8 cellular contexts compared by ENCODE assay signal in the genomic region with DNA sequence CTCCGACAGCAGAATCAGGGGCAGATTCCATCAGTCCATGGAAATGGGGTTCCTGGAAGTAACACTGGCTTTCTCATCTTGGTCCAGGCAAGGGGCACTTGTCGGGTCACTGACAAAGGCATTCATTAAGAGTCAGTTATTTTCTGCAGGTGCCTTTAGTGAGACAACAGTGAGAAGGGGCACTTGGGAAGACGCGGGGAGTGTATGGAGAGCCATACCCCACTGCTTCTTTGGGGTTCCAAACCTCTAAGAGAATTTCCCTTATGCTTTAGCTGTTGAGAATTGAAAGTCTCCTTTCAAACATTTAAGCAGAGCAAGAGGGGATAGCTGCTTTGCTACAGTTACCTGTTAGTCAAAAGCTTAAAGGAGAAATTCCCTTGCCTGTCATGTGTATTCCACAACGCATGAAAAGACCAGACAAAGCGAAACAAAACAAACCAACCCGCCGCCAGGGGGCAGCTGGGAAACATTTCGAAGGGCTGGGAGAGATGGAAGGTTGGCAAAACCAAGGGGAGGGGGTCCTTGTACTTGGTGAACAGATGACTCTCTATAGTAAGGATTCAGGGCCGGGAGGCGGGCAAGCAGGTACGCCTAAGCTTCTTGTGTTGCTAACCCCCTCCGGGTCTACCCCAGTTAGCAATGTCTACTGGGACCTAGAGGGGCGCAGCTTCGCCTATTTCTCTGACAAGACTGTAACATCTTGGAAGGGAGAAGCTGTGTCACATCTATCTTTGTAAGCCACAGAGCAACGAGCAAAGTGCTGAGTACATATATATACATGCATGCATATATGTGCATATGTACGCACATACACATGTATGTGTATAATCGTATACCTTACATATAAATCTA.
DNase-seq lines count a peak whose midpoint lies in the region; ATAC-seq and TF ChIP-seq lines count a peak whose summit lies in the region.

No MANE protein-coding gene starts in this region.

- POLR2A ChIA-PET in CD8-positive, alpha-beta T cell (lab: Charles Lee) = no interaction called here

- H3K36me3 ChIP-seq in WERI-Rb-1 = no peaks in the 10 kb centered on the region
- no peaks in the 10 kb centered on the region for H3K36me3 ChIP-seq in CD8-positive, alpha-beta T cell (ENCODE audit: insufficient read depth, low read length)

- intact Hi-C loops in CD8-positive, alpha-beta T cell (cut with DNase I, micrococcal nuclease) = no loop called here

- H3K4me1 ChIP-seq in CD8-positive, alpha-beta T cell (ENCODE audit: insufficient read depth, low read length) = no peaks in the 10 kb centered on the region

- peaks cover 0 to 7% of the 10 kb centered on the region in 2 donors for H3K9me3 Mint-ChIP-seq in stimulated activated naive CD8-positive, alpha-beta T cell treated with anti-CD3 and anti-CD28 coated beads, Interleukin-15, amount 100 ng/mL, for 72 hours
- no peaks in the 10 kb centered on the region for H3K9me3 Mint-ChIP-seq in CD8-positive, alpha-beta T cell

- H3K36me3 Mint-ChIP-seq in CD8-positive, alpha-beta T cell = no peaks in the 10 kb centered on the region

- peak; percentile 71 for TF ChIP-seq CTCF in WERI-Rb-1 (IDR thresholded peaks at IDR 0.05; ENCODE audit: low read depth, low read length)
- no peak for TF ChIP-seq CTCF in CD8-positive, alpha-beta T cell (IDR thresholded peaks at IDR 0.05)

- DNase-seq in DMS53 (lab: John Stamatoyannopoulos, UW) (peak; percentile 66), WERI-Rb-1 (peak; percentile 84), iPS-NIHi11 (ENCODE audit: low spot score) (peak; percentile 79), NCI-H2107 treated with DMSO at 0.1 percent for 48 hours (lab: John Stamatoyannopoulos, UW; ENCODE audit: unreplicated experiment) (no peak)
- peak; percentile 4 to 15 for DNase-seq in stimulated activated naive CD8-positive, alpha-beta T cell treated with anti-CD3 and anti-CD28 coated beads, Interleukin-15, amount 100 ng/mL, for 72 hours
- DNase-seq in CD8-positive, alpha-beta T cell = no peak

- no peaks in the 10 kb centered on the region for H3K9me3 ChIP-seq in WERI-Rb-1 (ENCODE audit: severe bottlenecking)
- H3K9me3 ChIP-seq in CD8-positive, alpha-beta T cell (ENCODE audit: low read length) = no peaks in the 10 kb centered on the region

- no peak overlapping the region for H3K27ac ChIP-seq in WERI-Rb-1
- H3K27ac ChIP-seq in CD8-positive, alpha-beta T cell (ENCODE audit: low read depth, low read length) = no peak overlapping the region

- ATAC-seq in HG02885 (IDR thresholded peaks at IDR 0.05; ENCODE audit: poor library complexity, unreplicated experiment) = peak; percentile 40
- no peak for ATAC-seq in stimulated activated naive CD8-positive, alpha-beta T cell treated with anti-CD3 and anti-CD28 coated beads, Interleukin-15, amount 100 ng/mL, for 72 hours
- no peak for ATAC-seq in GM21423 (IDR thresholded peaks at IDR 0.05; ENCODE audit: unreplicated experiment)
- no peak for ATAC-seq in CD8-positive, alpha-beta T cell

- H3K27me3 Mint-ChIP-seq in stimulated activated naive CD8-positive, alpha-beta T cell treated with anti-CD3 and anti-CD28 coated beads, Interleukin-15, amount 100 ng/mL, for 72 hours = no peaks in the 10 kb centered on the region
- no peaks in the 10 kb centered on the region for H3K27me3 Mint-ChIP-seq in CD8-positive, alpha-beta T cell (ENCODE audit: low read depth)

- no peaks in the 10 kb centered on the region for H3K27me3 ChIP-seq in WERI-Rb-1 (ENCODE audit: insufficient read depth, low read depth, severe bottlenecking)
- no peaks in the 10 kb centered on the region for H3K27me3 ChIP-seq in CD8-positive, alpha-beta T cell (ENCODE audit: insufficient read depth, low read length)

- CTCF ChIA-PET in CD8-positive, alpha-beta T cell (lab: Charles Lee) = no interaction called here

- peak overlapping the region in 1 of 2 donors; percentile 49 for H3K27ac Mint-ChIP-seq in stimulated activated naive CD8-positive, alpha-beta T cell treated with anti-CD3 and anti-CD28 coated beads, Interleukin-15, amount 100 ng/mL, for 72 hours
- no peak overlapping the region for H3K27ac Mint-ChIP-seq in CD8-positive, alpha-beta T cell

- no peak overlapping the region for H3K4me3 Mint-ChIP-seq in stimulated activated naive CD8-positive, alpha-beta T cell treated with anti-CD3 and anti-CD28 coated beads, Interleukin-15, amount 100 ng/mL, for 72 hours
- no peak overlapping the region for H3K4me3 Mint-ChIP-seq in CD8-positive, alpha-beta T cell

- peaks cover 4% of the 10 kb centered on the region for H3K4me1 Mint-ChIP-seq in stimulated activated naive CD8-positive, alpha-beta T cell treated with anti-CD3 and anti-CD28 coated beads, Interleukin-15, amount 100 ng/mL, for 72 hours
- no peaks in the 10 kb centered on the region for H3K4me1 Mint-ChIP-seq in CD8-positive, alpha-beta T cell (ENCODE audit: low read depth)

- peak overlapping the region; percentile 8; the same call in 1 of the 2 replicates for H3K4me3 ChIP-seq in WERI-Rb-1 (ENCODE audit: low read depth, low read length)
- H3K4me3 ChIP-seq in CD8-positive, alpha-beta T cell (ENCODE audit: low read depth, low read length) = no peak overlapping the region

Comparison
In these comparisons a context has a peak if more than half of its experiments do, and no peak if none do; other contexts are left out.
1. DNase-seq: peak in DMS53 (single experiment), WERI-Rb-1 (single experiment), iPS-NIHi11 (single experiment) and stimulated activated naive CD8-positive, alpha-beta T cell treated with anti-CD3 and anti-CD28 coated beads, Interleukin-15, amount 100 ng/mL, for 72 hours (2 of 2); none in NCI-H2107 treated with DMSO at 0.1 percent for 48 hours (single experiment) and CD8-positive, alpha-beta T cell (0 of 7).